In the genomic region with DNA sequence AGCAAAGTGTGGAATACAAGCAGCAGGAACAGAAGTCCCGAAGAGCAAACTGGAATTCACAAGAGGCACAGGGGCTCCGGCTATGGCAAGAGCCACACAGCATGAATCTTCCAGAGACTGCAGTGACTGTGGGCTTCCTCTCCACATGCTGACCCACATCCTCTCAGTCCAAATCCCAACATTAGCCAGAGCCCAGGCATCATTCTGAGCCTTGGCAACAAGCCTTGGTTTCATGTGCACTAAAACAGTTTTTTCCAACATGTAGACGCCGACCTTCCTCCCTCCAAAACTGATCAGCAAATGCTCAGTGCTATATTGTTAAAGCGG, we compare ENCODE assay signal across 25 cellular contexts.
DNase-seq lines count a peak whose midpoint lies in the region; ATAC-seq, FAIRE-seq and TF ChIP-seq lines count a peak whose summit lies in the region.
"Had no signal": no experiment of that assay in that cellular context is flagged by ENCODE, and none has a peak within 500 bp of the region (broad histone marks: within the 10 kb centered on the region; RNA-seq: fewer than 3 reads in every experiment).

No MANE protein-coding gene starts in this region.

- H3K36me3 ChIP-seq in HEK293 (ENCODE audit: control insufficient read depth in 2 of 2, insufficient read depth in 1 of 2, low read length in 2 of 2) (no peaks in the 10 kb centered on the region), endothelial cell of umbilical vein (ENCODE audit: control insufficient read depth in 2 of 2, extremely low read depth in 1 of 2, insufficient read depth in 2 of 2, low read length in 2 of 2) (no peaks in the 10 kb centered on the region), parathyroid adenoma (ENCODE audit: control insufficient read depth, insufficient read depth, low read length) (no peaks in the 10 kb centered on the region), SJCRH30 (no peaks in the 10 kb centered on the region), mucosa of descending colon (ENCODE audit: low read depth) (no peaks in the 10 kb centered on the region), HAP-1 (replicated peaks) (no peaks in the 10 kb centered on the region; the same call in 1 of the 2 replicates)
- H3K36me3 ChIP-seq: Peyer's patch, suprapubic skin had no signal

- H4K20me1 ChIP-seq in endothelial cell of umbilical vein (replicated peaks; ENCODE audit: control insufficient read depth, extremely low read depth, insufficient read depth, low read length), result no peaks in the 10 kb centered on the region

- H3K4me1 ChIP-seq in HEK293 (ENCODE audit: control insufficient read depth, insufficient read depth, low read length) (no peaks in the 10 kb centered on the region), endothelial cell of umbilical vein (ENCODE audit: control insufficient read depth, extremely low read depth, insufficient read depth, low read length) (no peaks in the 10 kb centered on the region), parathyroid adenoma (peaks cover 18% of the 10 kb centered on the region), SJCRH30 (0 out of 2 replicates have a peak, but pooled peaks cover 3% of the 10 kb centered on the region), mucosa of descending colon (ENCODE audit: low read depth) (no peaks in the 10 kb centered on the region), HAP-1 (no peaks in the 10 kb centered on the region)
- H3K4me1 ChIP-seq: Peyer's patch, suprapubic skin had no signal

- no peak for FAIRE-seq in endothelial cell of umbilical vein (lab: Jason Lieb, UNC)
- FAIRE-seq: colon, GM18507 had no signal

- CTCF ChIA-PET in HEK293 (lab: Yijun Ruan, JAX) (interaction anchor here (0.6 kb wide), 1 partner anchor 1818 kb away, joined by 3 read pairs; no protein-coding TSS in a partner anchor), endothelial cell of umbilical vein (lab: Charles Lee) (no interaction called here)

- H3K79me2 ChIP-seq in endothelial cell of umbilical vein (ENCODE audit: control insufficient read depth, insufficient read depth, low read length), result no peaks in the 10 kb centered on the region
- no peaks in the 10 kb centered on the region for H3K79me2 ChIP-seq in parathyroid adenoma

- H3K27ac ChIP-seq in HEK293 (ENCODE audit: extremely low read depth, low read depth, low read length) (peak overlapping the region; percentile 27), angular gyrus (ENCODE audit: low read depth, low read length) (peak overlapping the region; percentile 17), endothelial cell of umbilical vein (ENCODE audit: insufficient read depth, low read depth, low read length) (no peak overlapping the region), parathyroid adenoma (peak overlapping the region; percentile 86), SJCRH30 (no peak overlapping the region)
- H3K27ac ChIP-seq: Peyer's patch, suprapubic skin had no signal

- no TSS peak for BruUV-seq in endothelial cell of umbilical vein (replicated peaks; lab: Mats Ljungman, UMichigan)

- no peak for ATAC-seq in mucosa of descending colon
- ATAC-seq: activated CD4-positive, CD25-positive, alpha-beta regulatory T cell treated with anti-CD3 and anti-CD28 coated beads, Interleukin-2, amount 50 U/mL, for 24 hours had no signal

- H3K9ac ChIP-seq in endothelial cell of umbilical vein (replicated peaks; ENCODE audit: extremely low read depth, insufficient read depth, low read length) (no peak overlapping the region), parathyroid adenoma (no peak overlapping the region)

- POLR2A ChIA-PET in HEK293 (lab: Yijun Ruan, JAX), result interaction anchor here (0.9 kb wide), 1 partner anchor 176 kb away, joined by 3 read pairs; no protein-coding TSS in a partner anchor
- POLR2A ChIA-PET in endothelial cell of umbilical vein (lab: Charles Lee), result no interaction called here

- peak; percentile 2 for DNase-seq in endothelial cell of umbilical vein (ENCODE audit: low read depth, low spot score)
- DNase-seq in SJCRH30, result no peak
- no peak for DNase-seq in mucosa of descending colon
- DNase-seq in HAP-1 (ENCODE audit: low spot score in 2 of 2), result no peak
- DNase-seq in T-helper 9 cell, result no peak
- DNase-seq: activated naive CD4-positive, alpha-beta T cell; activated T-cell treated with anti-CD3 and anti-CD28 coated beads, Interleukin-2, amount 50 U/mL, for 24 hours; amniotic stem cell; CD4-positive, CD25-positive, alpha-beta regulatory T cell; DMS 273 treated with DMSO at 0.1 percent for 48 hours; H9; KG1; left colon; MV-4-11; NCI-H2171; NCI-H524 treated with DMSO at 0.1 percent for 48 hours; Peyer's patch; stimulated activated CD4-positive, alpha-beta T cell treated with anti-CD3 and anti-CD28 coated beads, Interleukin-1b, Interleukin-23, amount 100 ng/mL, for 48 hours had no signal

- intact Hi-C loops in endothelial cell of umbilical vein (cut with micrococcal nuclease), result no loop called here
- intact Hi-C loops in mucosa of descending colon (cut with DNase I, micrococcal nuclease), result no loop called here

- H3K9me1 ChIP-seq in endothelial cell of umbilical vein (replicated peaks; ENCODE audit: control insufficient read depth, extremely low read depth, insufficient read depth, low read length), result no peaks in the 10 kb centered on the region

- in situ Hi-C loops in HAP-1 (cut with MboI; ENCODE audit: low sequenced_read_pairs), result no loop called here

- dilution Hi-C loops in endothelial cell of umbilical vein (cut with MboI; ENCODE audit: extremely low pct_ligation_motif_present, low sequenced_read_pairs), result no loop called here

- H2AFZ ChIP-seq in endothelial cell of umbilical vein (ENCODE audit: low read depth, low read length) (no peak overlapping the region), parathyroid adenoma (peak overlapping the region; percentile 42)

- H3K27me3 ChIP-seq in endothelial cell of umbilical vein (ENCODE audit: control insufficient read depth in 2 of 2, insufficient read depth in 2 of 2, low read length in 2 of 2), result no peaks in the 10 kb centered on the region
- H3K27me3 ChIP-seq in parathyroid adenoma (ENCODE audit: control insufficient read depth, insufficient read depth, low read length), result no peaks in the 10 kb centered on the region
- H3K27me3 ChIP-seq in SJCRH30, result no peaks in the 10 kb centered on the region
- H3K27me3 ChIP-seq in HAP-1 (ENCODE audit: low read depth), result no peaks in the 10 kb centered on the region
- H3K27me3 ChIP-seq: Peyer's patch, suprapubic skin had no signal

- TF ChIP-seq POLR2A in endothelial cell of umbilical vein (IDR thresholded peaks at IDR 0.05; ENCODE audit: low read depth, low read length), result no peak

- no peak for TF ChIP-seq CTCF in HEK293 (tag by site-specific recombination; IDR thresholded peaks at IDR 0.05)
- TF ChIP-seq CTCF in endothelial cell of umbilical vein (IDR thresholded peaks at IDR 0.05; ENCODE audit: extremely low read depth in 1 of 2, insufficient read depth in 1 of 2, low read depth in 1 of 2, low read length in 2 of 2), result no peak
- TF ChIP-seq CTCF in parathyroid adenoma (IDR thresholded peaks at IDR 0.05), result no peak
- no peak for TF ChIP-seq CTCF in mucosa of descending colon (IDR thresholded peaks at IDR 0.05)

- no peaks in the 10 kb centered on the region for H3K9me3 ChIP-seq in HEK293 (ENCODE audit: control insufficient read depth, insufficient read depth, low read depth, low read length)
- no peaks in the 10 kb centered on the region for H3K9me3 ChIP-seq in endothelial cell of umbilical vein (replicated peaks; ENCODE audit: control insufficient read depth, insufficient read depth, low read length)
- H3K9me3 ChIP-seq in parathyroid adenoma (ENCODE audit: control insufficient read depth, low read length), result no peaks in the 10 kb centered on the region
- H3K9me3 ChIP-seq in SJCRH30 (replicated peaks), result no peaks in the 10 kb centered on the region
- H3K9me3 ChIP-seq in mucosa of descending colon, result no peaks in the 10 kb centered on the region
- no peaks in the 10 kb centered on the region for H3K9me3 ChIP-seq in HAP-1
- H3K9me3 ChIP-seq: Peyer's patch, suprapubic skin had no signal

- no peak overlapping the region for H3K4me3 ChIP-seq in HEK293 (ENCODE audit: low read depth, low read length)
- no peak overlapping the region for H3K4me3 ChIP-seq in endothelial cell of umbilical vein (replicated peaks in 1 of 3; ENCODE audit: insufficient read depth in 1 of 3, low read depth in 1 of 3, low read length in 3 of 3)
- H3K4me3 ChIP-seq in parathyroid adenoma (ENCODE audit: low read depth, low read length), result no peak overlapping the region
- no peak overlapping the region for H3K4me3 ChIP-seq in SJCRH30
- no peak overlapping the region for H3K4me3 ChIP-seq in mucosa of descending colon
- H3K4me3 ChIP-seq in HAP-1, result no peak overlapping the region
- H3K4me3 ChIP-seq: Peyer's patch, suprapubic skin had no signal

- H3K4me2 ChIP-seq in endothelial cell of umbilical vein (ENCODE audit: insufficient read depth, low read length) (no peak overlapping the region), parathyroid adenoma (ENCODE audit: low read length) (no peak overlapping the region)

TF ChIP-seq in HEK293, 187 proteins besides CTCF, POLR2A, EP300 and RAD21:
- TF ChIP-seq ZNF239 (tag by site-specific recombination; IDR thresholded peaks at IDR 0.05) (no peak), ZIC2 (tag by site-specific recombination; IDR thresholded peaks at IDR 0.05) (peak; percentile 53), KLF9 (tag by site-specific recombination; IDR thresholded peaks at IDR 0.05; ENCODE audit: low read depth) (0 out of 2 replicates have a peak, but pooled peaks have one; percentile 18), TRIM28 (IDR thresholded peaks at IDR 0.05; ENCODE audit: borderline replicate concordance, low read length) (peak; percentile 67; the same call in 1 of the 2 replicates), ZNF768 (tag by site-specific recombination; IDR thresholded peaks at IDR 0.05) (0 out of 2 replicates have a peak, but pooled peaks have one; percentile 42)

TF ChIP-seq in endothelial cell of umbilical vein, 7 proteins besides CTCF, POLR2A, EP300 and RAD21:
- no peak for TF ChIP-seq JUN (IDR thresholded peaks at IDR 0.05; ENCODE audit: borderline replicate concordance, insufficient read depth, insufficient read length, low read depth)
- TF ChIP-seq EZH2 (IDR thresholded peaks at IDR 0.05; ENCODE audit: borderline replicate concordance, low read depth, low read length, severe bottlenecking), result no peak
- TF ChIP-seq FOS (IDR thresholded peaks at IDR 0.05; ENCODE audit: borderline replicate concordance, insufficient read depth, low read length), result no peak
- TF ChIP-seq GATA2 (IDR thresholded peaks at IDR 0.05; ENCODE audit: insufficient read depth, insufficient read length, low read depth, low read length), result no peak
- TF ChIP-seq MYC (IDR thresholded peaks at IDR 0.05; ENCODE audit: low read depth, low read length), result no peak
- TF ChIP-seq, protein P1, sequence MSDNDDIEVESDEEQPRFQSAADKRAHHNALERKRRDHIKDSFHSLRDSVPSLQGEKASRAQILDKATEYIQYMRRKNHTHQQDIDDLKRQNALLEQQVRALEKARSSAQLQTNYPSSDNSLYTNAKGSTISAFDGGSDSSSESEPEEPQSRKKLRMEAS (IDR thresholded peaks at IDR 0.05; ENCODE audit: insufficient read depth, insufficient read length), result no peak
- no peak for TF ChIP-seq POLR2AphosphoS5 (IDR thresholded peaks at IDR 0.05; ENCODE audit: insufficient read depth, low read depth, low read length)

Comparison
In these comparisons a context has a peak if more than half of its experiments do, and no peak if none do; other contexts are left out.
1. H3K27ac ChIP-seq: peak in HEK293 (single experiment), angular gyrus (single experiment) and parathyroid adenoma (single experiment); none in endothelial cell of umbilical vein (single experiment) and SJCRH30 (single experiment).